ENCODE assay signal across 22 cellular contexts in the genomic region with DNA sequence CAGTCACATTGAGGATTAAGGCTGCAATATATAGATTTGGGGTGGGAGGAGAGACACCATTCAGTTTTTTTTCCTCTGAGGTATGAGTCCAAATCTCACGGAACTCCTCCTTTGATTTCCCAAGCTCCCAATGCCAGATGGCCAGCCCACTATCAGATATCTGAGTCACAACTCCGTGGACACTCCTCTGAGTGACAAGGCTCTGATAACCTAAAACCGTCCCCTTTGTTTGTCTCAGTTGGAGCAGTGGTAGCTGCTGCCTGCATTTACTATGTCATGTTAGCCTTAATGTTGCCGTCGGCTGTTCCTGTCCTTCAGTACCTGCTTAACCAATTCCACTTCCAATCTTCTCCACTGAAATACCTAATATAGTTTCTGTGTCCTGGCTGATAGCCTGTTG.
DNase-seq lines count a peak whose midpoint lies in the region; ATAC-seq, FAIRE-seq and TF ChIP-seq lines count a peak whose summit lies in the region.
"Had no signal": no experiment of that assay in that cellular context is flagged by ENCODE, and none has a peak within 500 bp of the region (broad histone marks: within the 10 kb centered on the region; RNA-seq: fewer than 3 reads in every experiment).

No MANE protein-coding gene starts in this region.

- H3F3A ChIP-seq in GM23338 (replicated peaks; ENCODE audit: low read depth), result no peaks in the 10 kb centered on the region

- no peaks in the 10 kb centered on the region for H4K20me1 ChIP-seq in GM23338 (replicated peaks; ENCODE audit: insufficient read depth)
- no peaks in the 10 kb centered on the region for H4K20me1 ChIP-seq in K562 (replicated peaks; ENCODE audit: control insufficient read depth, insufficient read depth, low read length)

- no peak for TF ChIP-seq EP300 in K562 (IDR thresholded peaks at IDR 0.05; ENCODE audit: low read length)

- H3K27me3 Mint-ChIP-seq in GM23338 (ENCODE audit: insufficient read depth, low read depth, poor library complexity), result peaks cover 2% of the 10 kb centered on the region
- peaks cover 0 to 17% (median 0%) of the 10 kb centered on the region in 5 donors for H3K27me3 Mint-ChIP-seq in naive thymus-derived CD4-positive, alpha-beta T cell

- H3K9ac ChIP-seq in K562 (ENCODE audit: insufficient read depth in 1 of 2, low read depth in 2 of 2, low read length in 2 of 2), result no peak overlapping the region

- H3K79me2 ChIP-seq in GM23338 (replicated peaks; ENCODE audit: insufficient read depth), result no peaks in the 10 kb centered on the region
- no peaks in the 10 kb centered on the region for H3K79me2 ChIP-seq in K562 (ENCODE audit: control insufficient read depth, insufficient read depth, low read length)

- H3K4me2 ChIP-seq in GM23338 (no peak overlapping the region), K562 (ENCODE audit: insufficient read depth, low read length) (no peak overlapping the region)
- H3K4me2 ChIP-seq: A549 had no signal

- in situ Hi-C loops in K562 (cut with MboI), result no loop called here

- TF ChIP-seq CTCF in GM23338 (conservative IDR thresholded peaks at IDR 0.05; ENCODE audit: low read depth in 2 of 2), result no peak
- no peak for TF ChIP-seq CTCF in K562 (IDR thresholded peaks at IDR 0.05 in 2 of 3, conservative IDR thresholded peaks at IDR 0.05 in 1 of 3; ENCODE audit: insufficient read depth in 2 of 3, low read depth in 1 of 3, low read length in 3 of 3)
- TF ChIP-seq CTCF in WERI-Rb-1 (IDR thresholded peaks at IDR 0.05; ENCODE audit: low read depth, low read length), result no peak

- H2AFZ ChIP-seq in GM23338, result peak overlapping the region; percentile 53; the same call in 1 of the 2 replicates
- H2AFZ ChIP-seq in K562 (ENCODE audit: low read depth, low read length), result no peak overlapping the region

- TF ChIP-seq RAD21 in K562 (CRISPR knock-in tag; conservative IDR thresholded peaks at IDR 0.05 in 1 of 2, IDR thresholded peaks at IDR 0.05 in 1 of 2), result no peak

- no peak for FAIRE-seq in K562 (lab: Jason Lieb, UNC)
- FAIRE-seq: A549 had no signal

- H3K36me3 ChIP-seq in GM23338 (ENCODE audit: insufficient read depth) (no peaks in the 10 kb centered on the region), K562 (ENCODE audit: control insufficient read depth, insufficient read depth, low read length) (no peaks in the 10 kb centered on the region), WERI-Rb-1 (no peaks in the 10 kb centered on the region)
- no peaks in the 10 kb centered on the region for H3K36me3 ChIP-seq in naive thymus-derived CD4-positive, alpha-beta T cell (ENCODE audit: control insufficient read depth in 2 of 3, insufficient read depth in 3 of 3, low read length in 3 of 3)
- H3K36me3 ChIP-seq: BE2C had no signal

- ATAC-seq in GM23338 (peak; percentile 29; the same call in 1 of the 3 replicates), K562 (no peak), HG03520 (IDR thresholded peaks at IDR 0.05; ENCODE audit: unreplicated experiment) (no peak)
- no peak for ATAC-seq in naive thymus-derived CD4-positive, alpha-beta T cell
- ATAC-seq: A549, PC-3 had no signal

- H3K27ac ChIP-seq in GM23338 (ENCODE audit: low read depth), result no peak overlapping the region
- no peak overlapping the region for H3K27ac ChIP-seq in K562 (ENCODE audit: extremely low read depth, low read depth, low read length)
- H3K27ac ChIP-seq in naive thymus-derived CD4-positive, alpha-beta T cell (ENCODE audit: low read depth, low read length), result no peak overlapping the region
- H3K27ac ChIP-seq in WERI-Rb-1, result no peak overlapping the region
- H3K27ac ChIP-seq: A549 had no signal

- intact Hi-C loops in K562 (cut with micrococcal nuclease), result no loop called here
- intact Hi-C loops in naive thymus-derived CD4-positive, alpha-beta T cell (cut with micrococcal nuclease), result loop anchor here in 1 of 2 donors (5.0 kb wide), 1 partner anchor 1504 kb away; the partner anchor contains the start of gene TBC1D1

- no peaks in the 10 kb centered on the region for H3K36me3 Mint-ChIP-seq in GM23338 (ENCODE audit: low read depth)
- peaks cover 0 to 1% (median 0%) of the 10 kb centered on the region in 5 donors for H3K36me3 Mint-ChIP-seq in naive thymus-derived CD4-positive, alpha-beta T cell

- no TSS peak for BruUV-seq in K562 (replicated peaks; lab: Mats Ljungman, UMichigan)

- H3K9me1 ChIP-seq in K562 (ENCODE audit: control insufficient read depth, insufficient read depth, low read length), result no peaks in the 10 kb centered on the region

- POLR2A ChIA-PET in K562 (lab: Yijun Ruan, JAX), result no interaction called here
- POLR2A ChIA-PET in naive thymus-derived CD4-positive, alpha-beta T cell (lab: Charles Lee), result interaction anchor here (1.4 kb wide), 1 partner anchor 144 kb away, joined by 3 read pairs; the partner anchor contains the start of gene ARAP2

- H3K4me1 ChIP-seq in GM23338 (ENCODE audit: insufficient read depth) (no peaks in the 10 kb centered on the region), K562 (replicated peaks in 1 of 2; ENCODE audit: control insufficient read depth in 2 of 2, insufficient read depth in 2 of 2, low read length in 2 of 2) (no peaks in the 10 kb centered on the region)
- H3K4me1 ChIP-seq in naive thymus-derived CD4-positive, alpha-beta T cell (ENCODE audit: control insufficient read depth in 2 of 2, insufficient read depth in 2 of 2, low read length in 2 of 2), result peaks cover 22% of the 10 kb centered on the region in 2 donors
- H3K4me1 ChIP-seq: A549, BE2C had no signal

- no peak overlapping the region for H3K27ac Mint-ChIP-seq in GM23338
- H3K27ac Mint-ChIP-seq in naive thymus-derived CD4-positive, alpha-beta T cell, result peak overlapping the region in 7 of 9 donors; percentile 33 to 92 (median 43)
- H3K27ac Mint-ChIP-seq: H9 had no signal

- TF ChIP-seq POLR2A in K562 (conservative IDR thresholded peaks at IDR 0.05), result no peak

- H3K4me3 ChIP-seq in GM23338 (no peak overlapping the region), K562 (no peak overlapping the region), WERI-Rb-1 (ENCODE audit: low read depth, low read length) (no peak overlapping the region)
- no peak overlapping the region for H3K4me3 ChIP-seq in naive thymus-derived CD4-positive, alpha-beta T cell (ENCODE audit: low read length)
- H3K4me3 ChIP-seq: A549 had no signal

- H3K9me2 ChIP-seq in GM23338 (ENCODE audit: insufficient read depth), result no peaks in the 10 kb centered on the region

- H3K4me1 Mint-ChIP-seq in GM23338, result no peaks in the 10 kb centered on the region
- peaks cover 16 to 49% (median 32%) of the 10 kb centered on the region in 7 donors for H3K4me1 Mint-ChIP-seq in naive thymus-derived CD4-positive, alpha-beta T cell
- H3K4me1 Mint-ChIP-seq: H9 had no signal

- WGBS in K562 (ENCODE audit: insufficient coverage, low coverage, missing lambda C conversion rate), result 0% methylated on average over 5 of the region's 5 CpGs

- H3K4me3 Mint-ChIP-seq in GM23338, result no peak overlapping the region
- no peak overlapping the region for H3K4me3 Mint-ChIP-seq in naive thymus-derived CD4-positive, alpha-beta T cell
- H3K4me3 Mint-ChIP-seq: H9 had no signal

- no peaks in the 10 kb centered on the region for H3K27me3 ChIP-seq in GM23338 (ENCODE audit: insufficient read depth)
- H3K27me3 ChIP-seq in K562 (ENCODE audit: control insufficient read depth in 2 of 2, insufficient read depth in 2 of 2, low read length in 2 of 2), result no peaks in the 10 kb centered on the region
- H3K27me3 ChIP-seq in naive thymus-derived CD4-positive, alpha-beta T cell (ENCODE audit: control insufficient read depth in 2 of 2, insufficient read depth in 2 of 2, low read length in 2 of 2), result no peaks in the 10 kb centered on the region
- H3K27me3 ChIP-seq in WERI-Rb-1 (ENCODE audit: insufficient read depth, low read depth, severe bottlenecking), result peaks cover 78% of the 10 kb centered on the region
- H3K27me3 ChIP-seq: BE2C had no signal

- no peaks in the 10 kb centered on the region for H3K9me3 Mint-ChIP-seq in GM23338
- H3K9me3 Mint-ChIP-seq in naive thymus-derived CD4-positive, alpha-beta T cell, result peaks cover 0 to 5% (median 0%) of the 10 kb centered on the region in 11 donors
- H3K9me3 Mint-ChIP-seq: H9 had no signal

- CTCF ChIA-PET in K562 (lab: Yijun Ruan, JAX; ENCODE audit: low intra/inter-chr PET ratio), result no interaction called here
- CTCF ChIA-PET in naive thymus-derived CD4-positive, alpha-beta T cell (lab: Charles Lee), result interaction anchor here (1.9 kb wide), 1 partner anchor 10 kb away, joined by 10 read pairs; no protein-coding TSS in a partner anchor

- no peak for DNase-seq in GM23338 (ENCODE audit: low spot score)
- DNase-seq in OCI-M2 (lab: John Stamatoyannopoulos, UW; ENCODE audit: unreplicated experiment), result peak; percentile 25
- DNase-seq in K562 (ENCODE audit: extremely low read depth in 1 of 4, low spot score in 3 of 4), result peak in 1 of 4 experiments; percentile 10
- DNase-seq in naive thymus-derived CD4-positive, alpha-beta T cell, result no peak
- DNase-seq in WERI-Rb-1, result no peak
- no peak for DNase-seq in HCEC 1CT
- no peak for DNase-seq in cerebellar cortex (ENCODE audit: low spot score)
- DNase-seq: BE2C, EL, GF-D8, H9, KG1, NCI-H1092, NCI-H1436, NCI-H2029 treated with DMSO at 0.1 percent for 48 hours, NCI-H2171, NCI-H345, NCI-H524, PC-3, Right ventricle myocardium superior had no signal

- H3K9me3 ChIP-seq in K562 (replicated peaks; ENCODE audit: control insufficient read depth, insufficient read depth, low read depth, low read length) (no peaks in the 10 kb centered on the region), WERI-Rb-1 (ENCODE audit: severe bottlenecking) (no peaks in the 10 kb centered on the region)
- no peaks in the 10 kb centered on the region for H3K9me3 ChIP-seq in naive thymus-derived CD4-positive, alpha-beta T cell (ENCODE audit: control insufficient read depth in 2 of 3, low read length in 3 of 3)
- H3K9me3 ChIP-seq: A549, BE2C had no signal

TF ChIP-seq in GM23338, 12 proteins besides CTCF, POLR2A, EP300 and RAD21 (continues in another document):
- TF ChIP-seq ZNF331 (CRISPR knock-in tag; IDR thresholded peaks at IDR 0.05; ENCODE audit: low read depth), result peak; percentile 61

TF ChIP-seq in K562, 482 proteins besides CTCF, POLR2A, EP300 and RAD21 (continues in another document):
- peak; percentile 21; the same call in 1 of the 2 replicates for TF ChIP-seq FOSL1 (tag; conservative IDR thresholded peaks at IDR 0.05)
- TF ChIP-seq PKNOX1 (IDR thresholded peaks at IDR 0.05), result peak; percentile 47; the same call in 1 of the 2 replicates
